ENCODE assay signal across 28 cellular contexts in the genomic region with DNA sequence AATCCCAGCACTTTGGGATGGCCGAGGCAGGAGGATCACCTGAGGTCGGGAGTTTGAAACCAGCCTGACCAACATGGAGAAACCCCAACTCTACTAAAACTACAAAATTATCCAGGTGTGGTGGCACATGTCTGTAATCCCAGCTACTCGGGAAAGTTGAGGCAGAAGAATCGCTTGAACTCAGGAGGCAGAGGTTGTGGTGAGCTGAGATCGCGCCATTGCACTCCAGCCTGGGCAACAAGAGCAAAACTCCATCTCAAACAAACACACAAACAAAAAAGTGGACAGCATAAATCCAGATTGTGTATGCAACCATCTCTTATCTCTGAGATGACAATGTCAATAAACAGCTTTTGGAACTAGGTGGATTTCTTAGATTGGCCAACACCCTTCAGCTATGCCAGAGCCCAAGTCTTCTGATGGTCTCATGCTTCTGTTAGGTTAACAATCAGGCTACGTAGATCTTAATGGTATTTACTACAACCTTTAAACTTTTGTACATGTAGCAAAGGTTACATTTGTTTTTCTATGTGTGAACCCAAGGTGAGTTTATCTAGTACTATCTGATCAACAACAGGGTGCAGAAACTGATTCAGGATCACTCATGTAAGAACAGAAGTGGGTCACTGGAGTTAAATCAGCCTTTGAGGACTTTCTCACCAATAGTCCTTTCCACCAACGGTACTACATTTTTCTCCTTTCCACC.
DNase-seq lines count a peak whose midpoint lies in the region; ATAC-seq and TF ChIP-seq lines count a peak whose summit lies in the region.
"Had no signal": no experiment of that assay in that cellular context is flagged by ENCODE, and none has a peak within 500 bp of the region (broad histone marks: within the 10 kb centered on the region; RNA-seq: fewer than 3 reads in every experiment).

No MANE protein-coding gene starts in this region.

- POLR2A ChIA-PET in CD8-positive, alpha-beta T cell (lab: Charles Lee), result no interaction called here
- POLR2A ChIA-PET in PC-3 (lab: Charles Lee; ENCODE audit: unreplicated experiment), result no interaction called here

- peak in 1 of 3 donors; percentile 38 for DNase-seq in CD4-positive, CD25-positive, alpha-beta regulatory T cell
- DNase-seq in CD8-positive, alpha-beta T cell, result no peak
- DNase-seq in left colon (no peak), T-helper 1 cell (no peak), mesendoderm (no peak), PC-3 (no peak), erythroblast (lab: John Stamatoyannopoulos, UW) (no peak)
- DNase-seq: activated naive CD4-positive, alpha-beta T cell; DMS 273 treated with DMSO at 0.1 percent for 48 hours; EL; hypothalamus; immature natural killer cell; Kasumi-1; mesenchymal stem cell; MV-4-11; NCI-H1436 treated with DMSO at 0.1 percent for 48 hours; NCI-H2107; NCI-H82; psoas muscle; SK-N-SH had no signal

- peak overlapping the region; percentile 70 for H3K27ac ChIP-seq in CD4-positive, CD25-positive, alpha-beta regulatory T cell (ENCODE audit: insufficient read depth, low read length, poor library complexity, severe bottlenecking)
- no peak overlapping the region for H3K27ac ChIP-seq in CD8-positive, alpha-beta T cell (ENCODE audit: low read depth, low read length)
- H3K27ac ChIP-seq in mesendoderm (ENCODE audit: low read depth, low read length), result no peak overlapping the region
- H3K27ac ChIP-seq in PC-3 (ENCODE audit: low read length), result no peak overlapping the region
- H3K27ac ChIP-seq: C4-2B, coronary artery, gastroesophageal sphincter, HL-60, psoas muscle, vagina had no signal

- no peak overlapping the region for H4K8ac ChIP-seq in mesendoderm (ENCODE audit: low read depth, low read length)

- H4K5ac ChIP-seq in mesendoderm (ENCODE audit: low read length), result no peak overlapping the region

- no peak overlapping the region for H3K23ac ChIP-seq in mesendoderm (ENCODE audit: low read length)

- no peak overlapping the region for H3K18ac ChIP-seq in mesendoderm (ENCODE audit: low read length)

- no peaks in the 10 kb centered on the region for H3F3A ChIP-seq in PC-3 (ENCODE audit: low read length, unreplicated experiment)

- H3K4me3 Mint-ChIP-seq in CD4-positive, CD25-positive, alpha-beta regulatory T cell, result peak overlapping the region; percentile 8 to 81 (median 39)
- no peak overlapping the region for H3K4me3 Mint-ChIP-seq in CD8-positive, alpha-beta T cell
- H3K4me3 Mint-ChIP-seq in activated T-helper 17 cell treated with anti-CD3 and anti-CD28 coated beads, Interleukin-2, amount 50 U/mL, for 72 hours, result peak overlapping the region; percentile 85
- H3K4me3 Mint-ChIP-seq: immature natural killer cell; stimulated activated naive CD8-positive, alpha-beta T cell treated with anti-CD3 and anti-CD28 coated beads, Interleukin-15, Interleukin-2, amounts not matched to agents 100 ng/mL and 50 ng/mL, for 24 hours had no signal

- peak overlapping the region in 2 of 3 donors; percentile 93 to 99 for H3K27ac Mint-ChIP-seq in CD4-positive, CD25-positive, alpha-beta regulatory T cell
- H3K27ac Mint-ChIP-seq in CD8-positive, alpha-beta T cell, result peak overlapping the region; percentile 28
- H3K27ac Mint-ChIP-seq in activated T-helper 17 cell treated with anti-CD3 and anti-CD28 coated beads, Interleukin-2, amount 50 U/mL, for 72 hours, result peak overlapping the region; percentile 92

- no peak overlapping the region for H3K56ac ChIP-seq in mesendoderm (ENCODE audit: low read length)

- H3K79me2 ChIP-seq in mesendoderm (ENCODE audit: control insufficient read depth, insufficient read depth, low read length), result no peaks in the 10 kb centered on the region
- H3K79me2 ChIP-seq in PC-3 (ENCODE audit: low read length), result no peaks in the 10 kb centered on the region

- no peak overlapping the region for H2BK120ac ChIP-seq in mesendoderm (ENCODE audit: low read depth, low read length)

- no peak overlapping the region for H2BK15ac ChIP-seq in mesendoderm (replicated peaks; ENCODE audit: low read depth)

- H2AK5ac ChIP-seq in mesendoderm (ENCODE audit: low read length), result no peak overlapping the region

- no TSS peak for BruUV-seq in PC-3 (replicated peaks; lab: Mats Ljungman, UMichigan)

- H3K36me3 ChIP-seq in CD4-positive, CD25-positive, alpha-beta regulatory T cell (ENCODE audit: control insufficient read depth, insufficient read depth, low read length), result peaks cover 43% of the 10 kb centered on the region
- H3K36me3 ChIP-seq in CD8-positive, alpha-beta T cell (ENCODE audit: insufficient read depth, low read length), result no peaks in the 10 kb centered on the region
- H3K36me3 ChIP-seq in mesendoderm (ENCODE audit: control insufficient read depth, insufficient read depth, low read length) (no peaks in the 10 kb centered on the region), PC-3 (ENCODE audit: low read depth, low read length) (no peaks in the 10 kb centered on the region)

- H3K4me1 Mint-ChIP-seq in CD4-positive, CD25-positive, alpha-beta regulatory T cell, result peaks cover 27 to 52% (median 36%) of the 10 kb centered on the region in 4 donors
- H3K4me1 Mint-ChIP-seq in CD8-positive, alpha-beta T cell (ENCODE audit: low read depth), result peaks cover 23% of the 10 kb centered on the region
- peaks cover 27% of the 10 kb centered on the region for H3K4me1 Mint-ChIP-seq in activated T-helper 17 cell treated with anti-CD3 and anti-CD28 coated beads, Interleukin-2, amount 50 U/mL, for 72 hours
- H3K4me1 Mint-ChIP-seq: immature natural killer cell had no signal

- peaks cover 75% of the 10 kb centered on the region for H3K4me1 ChIP-seq in CD4-positive, CD25-positive, alpha-beta regulatory T cell (ENCODE audit: control insufficient read depth, insufficient read depth, low read length, poor library complexity, severe bottlenecking)
- H3K4me1 ChIP-seq in CD8-positive, alpha-beta T cell (ENCODE audit: insufficient read depth, low read length), result no peaks in the 10 kb centered on the region
- H3K4me1 ChIP-seq in mesendoderm (ENCODE audit: control insufficient read depth, low read depth, low read length), result no peaks in the 10 kb centered on the region
- H3K4me1 ChIP-seq in PC-3 (ENCODE audit: insufficient read depth, low read length), result peaks cover 11% of the 10 kb centered on the region
- H3K4me1 ChIP-seq: gastroesophageal sphincter, psoas muscle, vagina had no signal

- H3K9ac ChIP-seq in mesendoderm (ENCODE audit: low read length), result no peak overlapping the region
- H3K9ac ChIP-seq in PC-3 (ENCODE audit: low read length), result no peak overlapping the region
- H3K9ac ChIP-seq: SK-N-SH had no signal

- peaks cover 0 to 6% (median 0%) of the 10 kb centered on the region in 7 donors for H3K9me3 Mint-ChIP-seq in CD4-positive, CD25-positive, alpha-beta regulatory T cell
- H3K9me3 Mint-ChIP-seq in CD8-positive, alpha-beta T cell, result no peaks in the 10 kb centered on the region
- H3K9me3 Mint-ChIP-seq in activated T-helper 17 cell treated with anti-CD3 and anti-CD28 coated beads, Interleukin-2, amount 50 U/mL, for 72 hours, result peaks cover 6% of the 10 kb centered on the region
- H3K9me3 Mint-ChIP-seq: immature natural killer cell had no signal

- H3K36me3 Mint-ChIP-seq in CD4-positive, CD25-positive, alpha-beta regulatory T cell, result peaks cover 29% of the 10 kb centered on the region
- peaks cover 44% of the 10 kb centered on the region for H3K36me3 Mint-ChIP-seq in CD8-positive, alpha-beta T cell
- no peaks in the 10 kb centered on the region for H3K36me3 Mint-ChIP-seq in activated T-helper 17 cell treated with anti-CD3 and anti-CD28 coated beads, Interleukin-2, amount 50 U/mL, for 72 hours (ENCODE audit: low read depth)

- no peak overlapping the region for H2AFZ ChIP-seq in PC-3 (ENCODE audit: low read length)

- peak overlapping the region; percentile 37 for H3K4me3 ChIP-seq in CD4-positive, CD25-positive, alpha-beta regulatory T cell (ENCODE audit: low read depth, low read length)
- no peak overlapping the region for H3K4me3 ChIP-seq in CD8-positive, alpha-beta T cell (ENCODE audit: low read depth, low read length)
- H3K4me3 ChIP-seq in mesendoderm (ENCODE audit: low read length) (no peak overlapping the region), PC-3 (ENCODE audit: low read length) (no peak overlapping the region)
- H3K4me3 ChIP-seq: coronary artery, gastroesophageal sphincter, GM12878, psoas muscle, vagina had no signal

- WGBS in mesendoderm (ENCODE audit: extremely low coverage, insufficient coverage, low lambda C conversion rate), result no CpG with 5 or more reads among the region's 8 CpGs

- CTCF ChIA-PET in CD8-positive, alpha-beta T cell (lab: Charles Lee), result interaction anchor here (0.6 kb wide), 1 partner anchor 16 kb away, joined by 3 read pairs; no protein-coding TSS in a partner anchor
- CTCF ChIA-PET in PC-3 (lab: Charles Lee), result no interaction called here

- H3K4me2 ChIP-seq in mesendoderm (ENCODE audit: low read length) (no peak overlapping the region), PC-3 (ENCODE audit: low read length) (no peak overlapping the region)
- H3K4me2 ChIP-seq: SK-N-SH had no signal

- no peaks in the 10 kb centered on the region for H3K27me3 Mint-ChIP-seq in CD4-positive, CD25-positive, alpha-beta regulatory T cell
- H3K27me3 Mint-ChIP-seq in CD8-positive, alpha-beta T cell (ENCODE audit: low read depth), result no peaks in the 10 kb centered on the region
- no peaks in the 10 kb centered on the region for H3K27me3 Mint-ChIP-seq in activated T-helper 17 cell treated with anti-CD3 and anti-CD28 coated beads, Interleukin-2, amount 50 U/mL, for 72 hours
- H3K27me3 Mint-ChIP-seq: stimulated activated naive CD8-positive, alpha-beta T cell treated with anti-CD3 and anti-CD28 coated beads, Interleukin-15, Interleukin-2, amounts not matched to agents 100 ng/mL and 50 ng/mL, for 24 hours had no signal

- no peak for TF ChIP-seq POLR2A in erythroblast (IDR thresholded peaks at IDR 0.05; ENCODE audit: low read length)

- H3K79me1 ChIP-seq in mesendoderm (ENCODE audit: low read length), result peaks cover 1% of the 10 kb centered on the region

- intact Hi-C loops in CD8-positive, alpha-beta T cell (cut with DNase I, micrococcal nuclease), result loop anchor here in 1 of 2 experiments (2.0 kb wide), 1 partner anchor 128 kb away; no protein-coding TSS in a partner anchor
- intact Hi-C loops in left colon (cut with DNase I, micrococcal nuclease), result no loop called here
- intact Hi-C loops in PC-3 (cut with micrococcal nuclease), result no loop called here

- H3K9me2 ChIP-seq in PC-3 (replicated peaks; ENCODE audit: low read length), result no peaks in the 10 kb centered on the region
- H3K9me2 ChIP-seq: SK-N-SH had no signal

- H3K4ac ChIP-seq in mesendoderm (ENCODE audit: low read depth, low read length), result no peak overlapping the region

- ATAC-seq in CD4-positive, CD25-positive, alpha-beta regulatory T cell (ENCODE audit: low read depth in 2 of 2), result peak in 1 of 2 donors; percentile 40
- ATAC-seq in CD8-positive, alpha-beta T cell, result peak; percentile 39
- peak; percentile 64 for ATAC-seq in activated T-helper 17 cell treated with anti-CD3 and anti-CD28 coated beads, Interleukin-2, amount 50 U/mL, for 72 hours (replicated peaks)
- ATAC-seq in left colon (peak; percentile 82), PC-3 (no peak)
- ATAC-seq: gastroesophageal sphincter, GM12878, psoas muscle had no signal

- no peaks in the 10 kb centered on the region for H3K9me3 ChIP-seq in CD4-positive, CD25-positive, alpha-beta regulatory T cell (ENCODE audit: control insufficient read depth in 2 of 2, low read length in 2 of 2)
- no peaks in the 10 kb centered on the region for H3K9me3 ChIP-seq in CD8-positive, alpha-beta T cell (ENCODE audit: low read length)
- H3K9me3 ChIP-seq in PC-3 (ENCODE audit: low read length), result no peaks in the 10 kb centered on the region
- H3K9me3 ChIP-seq: gastroesophageal sphincter, psoas muscle, SK-N-SH, vagina had no signal

- H2BK5ac ChIP-seq in mesendoderm (ENCODE audit: low read length), result no peak overlapping the region

- no peaks in the 10 kb centered on the region for H3K27me3 ChIP-seq in CD4-positive, CD25-positive, alpha-beta regulatory T cell (ENCODE audit: control insufficient read depth, insufficient read depth, low read length)
- H3K27me3 ChIP-seq in CD8-positive, alpha-beta T cell (ENCODE audit: insufficient read depth, low read length), result no peaks in the 10 kb centered on the region
- H3K27me3 ChIP-seq in mesendoderm (ENCODE audit: insufficient read depth, low read length, poor library complexity), result no peaks in the 10 kb centered on the region
- no peaks in the 10 kb centered on the region for H3K27me3 ChIP-seq in PC-3 (ENCODE audit: low read length)
- H3K27me3 ChIP-seq: gastroesophageal sphincter, vagina had no signal

- no peak for TF ChIP-seq CTCF in CD8-positive, alpha-beta T cell (IDR thresholded peaks at IDR 0.05)
- TF ChIP-seq CTCF in PC-3 (conservative IDR thresholded peaks at IDR 0.05; ENCODE audit: low read depth, low read length), result no peak

- no peaks in the 10 kb centered on the region for H4K20me1 ChIP-seq in PC-3 (ENCODE audit: low read length)

Comparison
In these comparisons a context has a peak if more than half of its experiments do, and no peak if none do; other contexts are left out.
1. H3K27ac Mint-ChIP-seq: peak in every context shown above with its lines; median percentile 96 in CD4-positive, CD25-positive, alpha-beta regulatory T cell; 92 in activated T-helper 17 cell treated with anti-CD3 and anti-CD28 coated beads, Interleukin-2, amount 50 U/mL, for 72 hours; 28 in CD8-positive, alpha-beta T cell.